In the genomic region with DNA sequence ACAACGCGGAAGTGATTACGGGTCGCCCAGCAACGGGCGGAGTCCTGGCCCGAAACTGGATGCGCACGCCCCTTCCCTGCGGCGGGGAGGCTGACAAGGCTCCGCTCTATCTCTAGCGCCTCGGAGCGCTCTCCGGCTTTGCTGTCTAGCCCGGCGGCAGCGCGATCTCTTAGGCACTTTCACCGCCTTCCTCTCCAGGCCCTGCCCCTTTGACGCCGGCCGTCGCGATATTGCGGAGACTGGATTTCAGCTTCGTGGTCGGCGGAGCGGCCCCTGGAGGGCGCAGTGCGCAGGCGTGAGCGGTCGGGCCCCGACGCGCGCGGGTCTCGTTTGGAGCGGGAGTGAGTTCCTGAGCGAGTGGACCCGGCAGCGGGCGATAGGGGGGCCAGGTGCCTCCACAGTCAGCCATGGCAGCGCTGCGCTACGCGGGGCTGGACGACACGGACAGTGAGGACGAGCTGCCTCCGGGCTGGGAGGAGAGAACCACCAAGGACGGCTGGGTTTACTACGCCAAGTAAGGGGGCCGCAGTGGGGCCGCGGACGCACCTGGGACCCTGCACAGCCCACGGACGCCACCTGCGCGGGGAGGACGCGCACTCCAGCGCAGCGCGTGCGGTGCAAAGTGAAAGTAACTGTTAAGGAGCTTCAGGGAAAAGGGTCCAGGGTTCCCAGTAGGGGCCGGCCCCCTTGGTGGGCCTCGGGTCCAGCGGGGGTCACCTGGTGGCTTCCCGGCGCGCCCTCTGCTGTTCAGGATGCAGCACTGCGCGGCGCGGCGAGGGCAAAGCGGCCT, we compare ENCODE assay signal across 8 cellular contexts. TPM values are rescaled to one million over a fixed set of nuclear protein-coding genes. Genes with fewer than 3 reads are reported as not detected.
A peak's percentile ranks its signal among the peaks of the same experiment; 100 is the strongest.
DNase-seq lines count a peak whose midpoint lies in the region; FAIRE-seq and TF ChIP-seq lines count a peak whose summit lies in the region.

A gene (plus strand): TSS at position 283 of the 790 bp plus-strand sequence.

- H3K56ac ChIP-seq in H9 (ENCODE audit: insufficient read length, low read depth, low read length): no peak within 1 kb of the TSS

- H3T11ph ChIP-seq in H9 (ENCODE audit: low read length): no peak within 1 kb of the TSS

- H3K4ac ChIP-seq in H9 (ENCODE audit: low read depth, low read length): no peak within 1 kb of the TSS

- peak within 1 kb of the TSS; percentile 41 for H3K18ac ChIP-seq in H9 (ENCODE audit: insufficient read length, low read depth, low read length)

- no peak within 1 kb of the TSS for H4K91ac ChIP-seq in H9 (ENCODE audit: insufficient read length, low read depth, low read length)

- peaks cover 5% of the 10 kb centered on the region for H3K79me1 ChIP-seq in H9 (ENCODE audit: insufficient read depth, low read depth, low read length, poor library complexity, severe bottlenecking)

- H2BK15ac ChIP-seq in H9 (ENCODE audit: low read depth, low read length): no peak within 1 kb of the TSS

- peak within 1 kb of the TSS; percentile 87 for H2AFZ ChIP-seq in H9 (ENCODE audit: low read length)

- H3K23ac ChIP-seq in H9 (ENCODE audit: insufficient read length, low read depth, low read length): no peak within 1 kb of the TSS

- no peak within 1 kb of the TSS for H2AK5ac ChIP-seq in H9 (ENCODE audit: insufficient read length, low read length)

- peak; percentile 98 for FAIRE-seq in G401.6 (lab: Jason Lieb, UNC)

- H3K9me3 Mint-ChIP-seq in H9: peaks cover 2 to 4% of the 10 kb centered on the region in 2 experiments; a peak in 3 of 5 replicates
- H3K9me3 Mint-ChIP-seq in neural crest cell: peaks cover 1% of the 10 kb centered on the region

- no CpG with 5 or more reads among the region's 83 CpGs for WGBS in H9 (ENCODE audit: extremely low coverage, insufficient read length, low lambda C conversion rate)

- H2BK5ac ChIP-seq in H9 (ENCODE audit: insufficient read length, low read length): no peak within 1 kb of the TSS

- H3K36me3 ChIP-seq in stomach smooth muscle (ENCODE audit: control insufficient read depth in 2 of 2, insufficient read depth in 2 of 2, low read length in 2 of 2): no peaks in the 10 kb centered on the region

- H2BK20ac ChIP-seq in H9 (ENCODE audit: low read depth, low read length, poor library complexity, severe bottlenecking): no peak within 1 kb of the TSS

- DNase-seq in H9 (peak; percentile 98), M059J (ENCODE audit: low read depth) (peak; percentile 98), SIG-M5 (lab: John Stamatoyannopoulos, UW) (peak; percentile 89), activated gamma-delta T cell (lab: John Stamatoyannopoulos, UW) (peak; percentile 95), fibroblast of villous mesenchyme (ENCODE audit: low read depth) (peak; percentile 99), neural crest cell (ENCODE audit: low read depth, low spot score) (peak; percentile 90)

- H3K9ac ChIP-seq in H9 (ENCODE audit: extremely low read depth, insufficient read length, low read length) (peak within 1 kb of the TSS; percentile 74), stomach smooth muscle (ENCODE audit: low read length in 2 of 2) (peak within 1 kb of the TSS; percentile 84 to 86)

- H3K9me3 ChIP-seq in H9 (ENCODE audit: control insufficient read depth, low read depth, low read length): no peaks in the 10 kb centered on the region
- no peaks in the 10 kb centered on the region for H3K9me3 ChIP-seq in stomach smooth muscle (ENCODE audit: control insufficient read depth in 2 of 2, low read length in 2 of 2)

- H3K4me1 ChIP-seq in H9 (ENCODE audit: insufficient read depth, low read length) (no peaks in the 10 kb centered on the region), stomach smooth muscle (ENCODE audit: control insufficient read depth, insufficient read depth, low read length) (peaks cover 18% of the 10 kb centered on the region)

- peak within 1 kb of the TSS; percentile 77 for H3K4me2 ChIP-seq in H9 (ENCODE audit: insufficient read depth, insufficient read length, low read length)

- H3K27me3 ChIP-seq in H9 (ENCODE audit: insufficient read depth, low read length): no peaks in the 10 kb centered on the region; the same call in 1 of the 2 replicates
- H3K27me3 ChIP-seq in stomach smooth muscle (ENCODE audit: control insufficient read depth in 1 of 2, insufficient read depth in 2 of 2, low read length in 2 of 2): peaks cover 0 to 1% of the 10 kb centered on the region in 2 donors

- H3K4me1 Mint-ChIP-seq in H9 (peaks cover 11 to 20% of the 10 kb centered on the region in 2 experiments), neural crest cell (peaks cover 30% of the 10 kb centered on the region)

- peaks cover 7% of the 10 kb centered on the region for H3K23me2 ChIP-seq in H9 (ENCODE audit: insufficient read length, low read depth, low read length, poor library complexity, severe bottlenecking)

- H4K8ac ChIP-seq in H9 (replicated peaks; ENCODE audit: insufficient read length, low read depth, low read length): no peak within 1 kb of the TSS

- H3K27me3 Mint-ChIP-seq in H9 (ENCODE audit: low read depth): peaks cover 38% of the 10 kb centered on the region
- peaks cover 4% of the 10 kb centered on the region for H3K27me3 Mint-ChIP-seq in neural crest cell (ENCODE audit: low read depth)

- peak within 1 kb of the TSS; percentile 94 for H3K4me3 ChIP-seq in fibroblast of villous mesenchyme (ENCODE audit: low read depth, low read length)
- H3K4me3 ChIP-seq in stomach smooth muscle (ENCODE audit: low read length in 2 of 2): peak within 1 kb of the TSS; percentile 95 to 96

- H2BK120ac ChIP-seq in H9 (ENCODE audit: low read depth, low read length, poor library complexity, severe bottlenecking): no peak within 1 kb of the TSS

- H3K4me3 Mint-ChIP-seq in H9 (peak within 1 kb of the TSS; percentile 86 to 88), neural crest cell (peak within 1 kb of the TSS; percentile 92)

- H4K20me1 ChIP-seq in H9 (ENCODE audit: control insufficient read depth, insufficient read depth, insufficient read length): no peaks in the 10 kb centered on the region

- H2BK12ac ChIP-seq in H9 (ENCODE audit: insufficient read length, low read depth, low read length): no peak within 1 kb of the TSS

- peak within 1 kb of the TSS; percentile 87 for H3K14ac ChIP-seq in H9 (ENCODE audit: insufficient read depth, low read length)

- H3K36me3 Mint-ChIP-seq in H9 (ENCODE audit: insufficient read depth in 1 of 3, low read depth in 3 of 3) (peaks cover 0 to 4% (median 3%) of the 10 kb centered on the region in 3 experiments; a peak in 2 of 7 replicates), neural crest cell (ENCODE audit: low read depth) (no peaks in the 10 kb centered on the region)

- H3K27ac Mint-ChIP-seq in H9: peak within 1 kb of the TSS in 1 of 3 experiments; percentile 85; a peak in 2 of 7 replicates
- H3K27ac Mint-ChIP-seq in neural crest cell (ENCODE audit: unreplicated experiment): peak within 1 kb of the TSS; percentile 86

- H3K27ac ChIP-seq in H9 (ENCODE audit: insufficient read length, low read depth, low read length) (no peak within 1 kb of the TSS), stomach smooth muscle (ENCODE audit: low read length) (peak within 1 kb of the TSS; percentile 82)

- no peaks in the 10 kb centered on the region for H3K79me2 ChIP-seq in H9 (ENCODE audit: insufficient read depth, low read length)

- no peak within 1 kb of the TSS for H4K5ac ChIP-seq in H9 (ENCODE audit: insufficient read length, low read depth, low read length)

- TF ChIP-seq CTCF in H9 (conservative IDR thresholded peaks at IDR 0.05) (peak; percentile 97), fibroblast of villous mesenchyme (IDR thresholded peaks at IDR 0.05; ENCODE audit: insufficient read depth, low read depth, low read length) (peak; percentile 88), neural crest cell (conservative IDR thresholded peaks at IDR 0.05) (peak; percentile 97)

RNA-seq across cellular contexts. Expression of the gene that starts here (rescaled TPM):
- 14.4 and 15.6 TPM in 2 replicates for total RNA-seq in H9 (2021)
- 13.7 and 22.4 TPM in 2 replicates for total RNA-seq in M059J (2014; rRNA removed; shearing (Covaris generic))
- 8.2 and 10.6 TPM in 2 replicates for total RNA-seq in fibroblast of villous mesenchyme
- total RNA-seq in neural crest cell: 30.5 and 33.6 TPM in 2 replicates
